In the genomic region with DNA sequence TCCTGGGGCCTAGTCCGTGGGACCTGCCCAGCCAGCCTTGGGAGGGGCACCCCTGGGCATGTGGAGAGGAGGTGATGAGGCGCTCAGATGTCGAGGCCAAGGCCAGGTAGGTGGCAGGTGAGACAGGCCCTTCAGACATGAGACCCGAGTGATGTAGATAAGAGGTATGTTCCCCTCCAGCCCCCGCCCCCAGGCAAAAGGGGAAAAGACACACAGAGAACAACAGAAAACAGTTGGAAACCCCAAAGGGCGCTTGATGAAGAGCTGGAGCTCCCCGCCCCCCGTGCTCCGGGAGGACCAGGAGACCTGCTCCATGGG, we compare ENCODE assay signal across 20 cellular contexts.
"Had no signal": no experiment of that assay in that cellular context is flagged by ENCODE, and none has a peak within 500 bp of the region (broad histone marks: within the 10 kb centered on the region; RNA-seq: fewer than 3 reads in every experiment).

No MANE protein-coding gene starts in this region.

- H3K36me3 ChIP-seq: adrenal gland, breast epithelium, ovary, right lobe of liver had no signal

- H3K27ac Mint-ChIP-seq: activated T-cell treated with anti-CD3 and anti-CD28 coated beads, Interleukin-2, amount 50 U/mL, for 72 hours; T-helper 1 cell treated with Interleukin-12 subunit alpha and Interleukin-12 subunit beta and Interleukin-4 antibody, amounts not matched to agents 30 μg/mL and 1 μg/mL, for 36 hours; type B pancreatic cell had no signal

- DNase-seq: activated CD4-positive, alpha-beta T cell treated with anti-CD3 and anti-CD28 coated beads, Interleukin-2, amount 50 U/mL, for 1 hour; activated CD4-positive, CD25-positive, alpha-beta regulatory T cell treated with anti-CD3 and anti-CD28 coated beads, Interleukin-2, amount 50 U/mL, for 72 hours; activated gamma-delta T cell; activated T-cell treated with anti-CD3 and anti-CD28 coated beads, Interleukin-2, amount 50 U/mL, for 72 hours; adrenal gland; erythroblast; foreskin melanocyte; left ventricle myocardium superior; naive thymus-derived CD8-positive, alpha-beta T cell; ovary; right lobe of liver; small intestine; stimulated activated CD4-positive, alpha-beta T cell treated with anti-CD3 and anti-CD28 coated beads, Interleukin-15, amount 100 ng/mL, for 24 hours; stimulated activated CD4-positive, alpha-beta T cell treated with anti-CD3 and anti-CD28 coated beads, Interleukin-2, amount 100 ng/mL, for 48 hours; testis had no signal

- H3K27ac ChIP-seq: adrenal gland, breast epithelium, coronary artery, ovary, right lobe of liver, testis had no signal

- H3K36me3 Mint-ChIP-seq: activated naive CD4-positive, alpha-beta T cell treated with anti-CD3 and anti-CD28 coated beads, Interleukin-2, amount 50 U/mL, for 72 hours; naive thymus-derived CD8-positive, alpha-beta T cell had no signal

- H3K4me3 ChIP-seq: adrenal gland, breast epithelium, coronary artery, ovary, right lobe of liver, testis had no signal

- H3K4me3 Mint-ChIP-seq: activated T-cell treated with anti-CD3 and anti-CD28 coated beads, Interleukin-2, amount 50 U/mL, for 72 hours; T-helper 1 cell treated with Interleukin-12 subunit alpha and Interleukin-12 subunit beta and Interleukin-4 antibody, amounts not matched to agents 30 μg/mL and 1 μg/mL, for 36 hours had no signal

- H3K9me3 Mint-ChIP-seq: activated naive CD4-positive, alpha-beta T cell treated with anti-CD3 and anti-CD28 coated beads, Interleukin-2, amount 50 U/mL, for 72 hours; activated T-cell treated with anti-CD3 and anti-CD28 coated beads, Interleukin-2, amount 50 U/mL, for 72 hours; naive thymus-derived CD8-positive, alpha-beta T cell; T-helper 1 cell treated with Interleukin-12 subunit alpha and Interleukin-12 subunit beta and Interleukin-4 antibody, amounts not matched to agents 30 μg/mL and 1 μg/mL, for 36 hours; type B pancreatic cell had no signal

- H3K9me3 ChIP-seq: adrenal gland, breast epithelium, ovary, right lobe of liver, testis had no signal

- H3K27me3 ChIP-seq: ovary, right lobe of liver, testis had no signal
